Comparison of ENCODE assay signal across 8 cellular contexts in the genomic region with DNA sequence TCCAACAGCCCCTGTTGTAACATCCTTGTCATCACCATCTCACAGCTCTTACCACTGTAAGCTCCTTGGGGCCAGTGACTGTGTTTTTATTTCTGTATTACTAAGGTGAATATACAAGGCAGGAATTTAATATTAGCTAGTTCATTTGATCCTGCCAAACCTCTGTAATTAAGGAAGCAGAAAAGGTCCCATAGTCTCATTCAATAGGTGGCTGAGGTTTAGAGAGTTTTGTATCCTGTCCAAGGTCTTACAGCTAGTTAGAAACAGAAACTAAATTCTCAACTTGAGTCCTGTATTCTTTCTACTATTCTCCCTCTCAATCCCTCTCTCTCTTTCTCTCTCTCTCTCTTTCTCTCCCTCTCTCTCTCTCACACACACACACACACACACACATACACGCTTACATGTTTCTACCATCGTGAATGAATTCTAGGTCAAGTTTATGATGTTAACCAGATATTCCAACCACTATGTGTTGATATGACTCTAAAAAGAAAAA. TPM values are rescaled to one million over a fixed set of nuclear protein-coding genes. Genes with fewer than 3 reads are reported as not detected.
A peak's percentile ranks its signal among the peaks of the same experiment; 100 is the strongest.
DNase-seq lines count a peak whose midpoint lies in the region; ATAC-seq and TF ChIP-seq lines count a peak whose summit lies in the region.

No MANE protein-coding gene starts in this region.

- peaks cover 9% of the 10 kb centered on the region for H3K36me3 Mint-ChIP-seq in activated naive CD8-positive, alpha-beta T cell

- H3K36me3 ChIP-seq in tibial artery, result no peaks in the 10 kb centered on the region

- H3K4me1 ChIP-seq in tibial artery, result peaks cover 0 to 43% (median 24%) of the 10 kb centered on the region in 4 donors

- H3K4me3 ChIP-seq in tibial artery, result peak overlapping the region; percentile 57 to 70

- peak overlapping the region; percentile 90 for H3K4me3 Mint-ChIP-seq in activated naive CD8-positive, alpha-beta T cell

- DNase-seq in Right ventricle myocardium inferior (ENCODE audit: missing footprints) (no peak), cardiac septum (ENCODE audit: low spot score) (no peak), left lobe of liver (ENCODE audit: low spot score) (no peak), tibial artery (no peak), NCI-H1694 (lab: John Stamatoyannopoulos, UW) (no peak), NCI-H524 (lab: John Stamatoyannopoulos, UW) (no peak)

- no peak for TF ChIP-seq CTCF in tibial artery (IDR thresholded peaks at IDR 0.05)

- H3K27me3 Mint-ChIP-seq in activated naive CD8-positive, alpha-beta T cell, result no peaks in the 10 kb centered on the region

- H3K27ac Mint-ChIP-seq in activated naive CD8-positive, alpha-beta T cell, result peak overlapping the region; percentile 97

- H3K9me3 ChIP-seq in tibial artery, result no peaks in the 10 kb centered on the region

- intact Hi-C loops in Right ventricle myocardium inferior (cut with DNase I), result loop anchor here (1.0 kb wide), 1 partner anchor 14 kb away; no protein-coding TSS in a partner anchor
- intact Hi-C loops in cardiac septum (cut with DNase I), result loop anchor here (10.0 kb wide), 1 partner anchor 85 kb away; a partner anchor contains a TSS
- intact Hi-C loops in tibial artery (cut with DNase I; ENCODE audit: low total_unique reads), result loop anchor here (10.0 kb wide), 1 partner anchor 85 kb away; a partner anchor contains a TSS

- peak overlapping the region; percentile 85 to 88 for H3K27ac ChIP-seq in tibial artery

- no peaks in the 10 kb centered on the region for H3K9me3 Mint-ChIP-seq in activated naive CD8-positive, alpha-beta T cell (ENCODE audit: low read depth)

- ATAC-seq in Right ventricle myocardium inferior (peak; percentile 27), HG03159 (IDR thresholded peaks at IDR 0.05; ENCODE audit: unreplicated experiment) (peak; percentile 31), left lobe of liver (peak; percentile 65)

- no peaks in the 10 kb centered on the region for H3K27me3 ChIP-seq in tibial artery

- peaks cover 89% of the 10 kb centered on the region for H3K4me1 Mint-ChIP-seq in activated naive CD8-positive, alpha-beta T cell (ENCODE audit: low read depth)

RNA-seq across cellular contexts. Expression of a gene that starts 0.5 kb away (rescaled TPM):
- total RNA-seq in Right ventricle myocardium inferior (12.2 TPM), cardiac septum (7.8 TPM), left lobe of liver (3.1 TPM)

RNA-seq across cellular contexts. Expression of a gene that starts 31.4 kb away (rescaled TPM):
- total RNA-seq in Right ventricle myocardium inferior (31.1 TPM), cardiac septum (38.1 TPM), left lobe of liver (18.7 TPM)
